In the genomic region with DNA sequence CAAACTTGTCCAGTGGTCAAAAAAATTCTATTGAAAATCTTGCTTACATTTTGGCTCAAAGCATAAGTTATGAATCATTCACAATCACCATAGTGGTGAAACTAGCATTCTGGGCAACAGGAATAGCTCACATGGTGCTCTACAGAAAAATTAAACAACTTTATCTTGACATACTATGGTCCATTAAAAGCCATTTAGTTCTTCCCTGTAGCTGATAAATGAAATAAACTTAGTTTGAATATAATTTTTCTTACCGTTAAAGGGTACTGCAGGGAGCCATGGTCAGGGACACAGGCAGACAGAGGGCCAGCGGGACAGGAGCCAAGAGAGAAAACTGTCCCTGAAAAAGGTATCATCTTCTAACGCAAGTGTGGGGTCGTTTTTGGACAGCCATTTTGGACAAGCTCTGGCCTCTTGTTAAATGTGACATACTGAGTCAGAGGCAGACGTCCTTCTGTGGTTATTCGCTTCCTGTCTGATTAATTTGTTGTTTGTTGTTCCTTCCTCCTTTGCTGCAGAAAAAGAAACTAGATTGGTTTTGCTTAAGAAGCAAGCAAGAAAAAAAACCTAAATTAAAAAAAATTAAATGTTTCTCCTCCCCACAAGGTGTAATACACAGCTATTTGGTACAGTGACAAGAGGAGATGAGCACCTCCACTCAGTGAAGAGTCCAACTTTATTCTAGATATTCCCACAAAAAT, we compare ENCODE assay signal across 1 cellular context.
A peak's percentile ranks its signal among the peaks of the same experiment; 100 is the strongest.
TF ChIP-seq lines count a peak whose summit lies in the region.

A gene with protein sequence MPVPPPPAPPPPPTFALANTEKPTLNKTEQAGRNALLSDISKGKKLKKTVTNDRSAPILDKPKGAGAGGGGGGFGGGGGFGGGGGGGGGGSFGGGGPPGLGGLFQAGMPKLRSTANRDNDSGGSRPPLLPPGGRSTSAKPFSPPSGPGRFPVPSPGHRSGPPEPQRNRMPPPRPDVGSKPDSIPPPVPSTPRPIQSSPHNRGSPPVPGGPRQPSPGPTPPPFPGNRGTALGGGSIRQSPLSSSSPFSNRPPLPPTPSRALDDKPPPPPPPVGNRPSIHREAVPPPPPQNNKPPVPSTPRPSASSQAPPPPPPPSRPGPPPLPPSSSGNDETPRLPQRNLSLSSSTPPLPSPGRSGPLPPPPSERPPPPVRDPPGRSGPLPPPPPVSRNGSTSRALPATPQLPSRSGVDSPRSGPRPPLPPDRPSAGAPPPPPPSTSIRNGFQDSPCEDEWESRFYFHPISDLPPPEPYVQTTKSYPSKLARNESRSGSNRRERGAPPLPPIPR (minus strand): TSS at position 458 of the 701 bp plus-strand sequence. CDS start 12,231 bp downstream, outside the sequence.

TF ChIP-seq in liver, 16 proteins besides CTCF, POLR2A, EP300 and RAD21:
- TF ChIP-seq, protein P1, sequence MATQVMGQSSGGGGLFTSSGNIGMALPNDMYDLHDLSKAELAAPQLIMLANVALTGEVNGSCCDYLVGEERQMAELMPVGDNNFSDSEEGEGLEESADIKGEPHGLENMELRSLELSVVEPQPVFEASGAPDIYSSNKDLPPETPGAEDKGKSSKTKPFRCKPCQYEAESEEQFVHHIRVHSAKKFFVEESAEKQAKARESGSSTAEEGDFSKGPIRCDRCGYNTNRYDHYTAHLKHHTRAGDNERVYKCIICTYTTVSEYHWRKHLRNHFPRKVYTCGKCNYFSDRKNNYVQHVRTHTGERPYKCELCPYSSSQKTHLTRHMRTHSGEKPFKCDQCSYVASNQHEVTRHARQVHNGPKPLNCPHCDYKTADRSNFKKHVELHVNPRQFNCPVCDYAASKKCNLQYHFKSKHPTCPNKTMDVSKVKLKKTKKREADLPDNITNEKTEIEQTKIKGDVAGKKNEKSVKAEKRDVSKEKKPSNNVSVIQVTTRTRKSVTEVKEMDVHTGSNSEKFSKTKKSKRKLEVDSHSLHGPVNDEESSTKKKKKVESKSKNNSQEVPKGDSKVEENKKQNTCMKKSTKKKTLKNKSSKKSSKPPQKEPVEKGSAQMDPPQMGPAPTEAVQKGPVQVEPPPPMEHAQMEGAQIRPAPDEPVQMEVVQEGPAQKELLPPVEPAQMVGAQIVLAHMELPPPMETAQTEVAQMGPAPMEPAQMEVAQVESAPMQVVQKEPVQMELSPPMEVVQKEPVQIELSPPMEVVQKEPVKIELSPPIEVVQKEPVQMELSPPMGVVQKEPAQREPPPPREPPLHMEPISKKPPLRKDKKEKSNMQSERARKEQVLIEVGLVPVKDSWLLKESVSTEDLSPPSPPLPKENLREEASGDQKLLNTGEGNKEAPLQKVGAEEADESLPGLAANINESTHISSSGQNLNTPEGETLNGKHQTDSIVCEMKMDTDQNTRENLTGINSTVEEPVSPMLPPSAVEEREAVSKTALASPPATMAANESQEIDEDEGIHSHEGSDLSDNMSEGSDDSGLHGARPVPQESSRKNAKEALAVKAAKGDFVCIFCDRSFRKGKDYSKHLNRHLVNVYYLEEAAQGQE (IDR thresholded peaks at IDR 0.05), result peak; percentile 19
- TF ChIP-seq YY1 (IDR thresholded peaks at IDR 0.05), result peak; percentile 90
- no peak for TF ChIP-seq FOXA2 (IDR thresholded peaks at IDR 0.05)
